Comparison of ENCODE assay signal across 34 cellular contexts in genomic region chr3:54157860-54158259, GRCh38. TPM values are rescaled to one million over a fixed set of nuclear protein-coding genes. Genes with fewer than 3 reads are reported as not detected.
"Had no signal": no experiment of that assay in that cellular context is flagged by ENCODE, and none has a peak within 500 bp of the region (broad histone marks: within the 10 kb centered on the region; RNA-seq: fewer than 3 reads in every experiment).

No MANE protein-coding gene starts in this region.

- H3K4me1 ChIP-seq: Peyer's patch, SJSA1 had no signal

- H3K27me3 ChIP-seq: MG63, Peyer's patch, SJSA1 had no signal

- H3K9ac ChIP-seq: SK-N-SH had no signal

- H3K27me3 Mint-ChIP-seq: activated CD4-positive, alpha-beta memory T cell treated with anti-CD3 and anti-CD28 coated beads, Interleukin-2, amount 10 ng/mL, durations not matched to agents 7 days and 5 days; activated CD8-positive, alpha-beta memory T cell treated with anti-CD3 and anti-CD28 coated beads, Interleukin-2, amount 10 ng/mL, durations not matched to agents 7 days and 5 days; activated naive CD4-positive, alpha-beta T cell treated with anti-CD3 and anti-CD28 coated beads, Interleukin-2, amount 10 ng/mL, durations not matched to agents 7 days and 5 days had no signal

- H3K9me3 ChIP-seq: MG63, Peyer's patch, SJSA1, SK-N-SH had no signal

- H3K4me3 Mint-ChIP-seq: activated CD4-positive, alpha-beta memory T cell treated with anti-CD3 and anti-CD28 coated beads, Interleukin-2, amount 10 ng/mL, durations not matched to agents 7 days and 5 days; activated CD8-positive, alpha-beta memory T cell treated with anti-CD3 and anti-CD28 coated beads, Interleukin-2, amount 10 ng/mL, durations not matched to agents 7 days and 5 days; activated naive CD4-positive, alpha-beta T cell treated with anti-CD3 and anti-CD28 coated beads, Interleukin-2, amount 10 ng/mL, durations not matched to agents 7 days and 5 days; activated naive CD8-positive, alpha-beta T cell; activated naive CD8-positive, alpha-beta T cell treated with anti-CD3 and anti-CD28 coated beads, Interleukin-2, amount 50 U/mL, for 24 hours; brain; T-helper 1 cell treated with Interleukin-12 subunit alpha and Interleukin-12 subunit beta and Interleukin-4 antibody, amounts not matched to agents 30 μg/mL and 1 μg/mL, for 36 hours; T-helper 2 cell treated with Interferon-gamma antibody and Interleukin-4, amounts not matched to agents 5 μg/mL and 100 μg/mL, for 36 hours had no signal

- H3K4me3 ChIP-seq: MG63, Peyer's patch, SJSA1 had no signal

- H3K27ac Mint-ChIP-seq: activated CD4-positive, alpha-beta memory T cell treated with anti-CD3 and anti-CD28 coated beads, Interleukin-2, amount 10 ng/mL, durations not matched to agents 7 days and 5 days; activated CD8-positive, alpha-beta memory T cell treated with anti-CD3 and anti-CD28 coated beads, Interleukin-2, amount 10 ng/mL, durations not matched to agents 7 days and 5 days; activated naive CD4-positive, alpha-beta T cell treated with anti-CD3 and anti-CD28 coated beads, Interleukin-2, amount 10 ng/mL, durations not matched to agents 7 days and 5 days; activated naive CD8-positive, alpha-beta T cell; activated naive CD8-positive, alpha-beta T cell treated with anti-CD3 and anti-CD28 coated beads, Interleukin-2, amount 50 U/mL, for 24 hours; T-helper 1 cell treated with Interleukin-12 subunit alpha and Interleukin-12 subunit beta and Interleukin-4 antibody, amounts not matched to agents 30 μg/mL and 1 μg/mL, for 36 hours; T-helper 2 cell treated with Interferon-gamma antibody and Interleukin-4, amounts not matched to agents 5 μg/mL and 100 μg/mL, for 36 hours had no signal

- DNase-seq: activated CD4-positive, alpha-beta memory T cell treated with anti-CD3 and anti-CD28 coated beads, Interleukin-2, amount 10 ng/mL, durations not matched to agents 7 days and 5 days; activated CD4-positive, alpha-beta T cell treated with anti-CD3 and anti-CD28 coated beads for 1 hour; activated CD4-positive, alpha-beta T cell treated with anti-CD3 and anti-CD28 coated beads for 48 hours; activated CD4-positive, CD25-positive, alpha-beta regulatory T cell; activated CD8-positive, alpha-beta memory T cell treated with anti-CD3 and anti-CD28 coated beads for 24 hours; activated CD8-positive, alpha-beta memory T cell treated with anti-CD3 and anti-CD28 coated beads, Interleukin-2, amount 10 ng/mL, durations not matched to agents 7 days and 5 days; activated CD8-positive, alpha-beta memory T cell treated with anti-CD3 and anti-CD28 coated beads, Interleukin-2, amount 50 U/mL, for 48 hours; activated effector memory CD4-positive, alpha-beta T cell treated with Interleukin-2 at 50 U/mL for 16 hours; activated naive CD4-positive, alpha-beta T cell treated with anti-CD3 and anti-CD28 coated beads, Interleukin-2, amount 10 ng/mL, durations not matched to agents 7 days and 5 days; activated naive CD8-positive, alpha-beta T cell treated with anti-CD3 and anti-CD28 coated beads, Interleukin-2, amount 50 U/mL, for 24 hours; activated T-cell treated with anti-CD3 and anti-CD28 coated beads, Interleukin-2, amount 50 U/mL, for 48 hours; central memory CD4-positive, alpha-beta T cell; Kasumi-1; KG1; MG63; NCI-H1048; NCI-H1105 treated with DMSO at 0.1 percent for 48 hours; NCI-H1436; NCI-H187 treated with DMSO at 0.1 percent for 48 hours; NCI-H2171 treated with DMSO at 0.1 percent for 48 hours; NCI-H510A; NCI-H82; NK-92 treated with Interleukin-12 subunit alpha and Interleukin-12 subunit beta, amount 100 ng/mL, for 24 hours; PC-3; Peyer's patch; RPMI8226; SHP77 treated with DMSO at 0.1 percent for 48 hours; SK-N-SH had no signal

- H3K27ac ChIP-seq: Peyer's patch, SJSA1 had no signal

- H3K4me1 Mint-ChIP-seq: activated CD4-positive, alpha-beta memory T cell treated with anti-CD3 and anti-CD28 coated beads, Interleukin-2, amount 10 ng/mL, durations not matched to agents 7 days and 5 days; activated CD8-positive, alpha-beta memory T cell treated with anti-CD3 and anti-CD28 coated beads, Interleukin-2, amount 10 ng/mL, durations not matched to agents 7 days and 5 days; activated naive CD4-positive, alpha-beta T cell treated with anti-CD3 and anti-CD28 coated beads, Interleukin-2, amount 10 ng/mL, durations not matched to agents 7 days and 5 days; activated naive CD8-positive, alpha-beta T cell treated with anti-CD3 and anti-CD28 coated beads, Interleukin-2, amount 50 U/mL, for 24 hours had no signal

- H3K36me3 ChIP-seq: MG63, Peyer's patch, SJSA1 had no signal

- H3K36me3 Mint-ChIP-seq: activated CD8-positive, alpha-beta memory T cell treated with anti-CD3 and anti-CD28 coated beads, Interleukin-2, amount 10 ng/mL, durations not matched to agents 7 days and 5 days; activated naive CD4-positive, alpha-beta T cell treated with anti-CD3 and anti-CD28 coated beads, Interleukin-2, amount 10 ng/mL, durations not matched to agents 7 days and 5 days; activated naive CD8-positive, alpha-beta T cell had no signal

- ATAC-seq: activated CD8-positive, alpha-beta memory T cell treated with anti-CD3 and anti-CD28 coated beads, Interleukin-2, amount 10 ng/mL, durations not matched to agents 7 days and 5 days; activated naive CD8-positive, alpha-beta T cell treated with anti-CD3 and anti-CD28 coated beads, Interleukin-2, amount 50 U/mL, for 24 hours; PC-3 had no signal

- H3K9me3 Mint-ChIP-seq: activated CD4-positive, alpha-beta memory T cell treated with anti-CD3 and anti-CD28 coated beads, Interleukin-2, amount 10 ng/mL, durations not matched to agents 7 days and 5 days; activated naive CD4-positive, alpha-beta T cell treated with anti-CD3 and anti-CD28 coated beads, Interleukin-2, amount 10 ng/mL, durations not matched to agents 7 days and 5 days; activated naive CD8-positive, alpha-beta T cell treated with anti-CD3 and anti-CD28 coated beads, Interleukin-2, amount 50 U/mL, for 24 hours; brain; T-helper 1 cell treated with Interleukin-12 subunit alpha and Interleukin-12 subunit beta and Interleukin-4 antibody, amounts not matched to agents 30 μg/mL and 1 μg/mL, for 36 hours; T-helper 2 cell treated with Interferon-gamma antibody and Interleukin-4, amounts not matched to agents 5 μg/mL and 100 μg/mL, for 36 hours had no signal

RNA-seq across cellular contexts. Expression of gene CACNA2D3, which starts 35.5 kb away (rescaled TPM):
- total RNA-seq: activated CD4-positive, alpha-beta memory T cell treated with anti-CD3 and anti-CD28 coated beads, Interleukin-2, amount 10 ng/mL, durations not matched to agents 7 days and 5 days; activated CD8-positive, alpha-beta memory T cell treated with anti-CD3 and anti-CD28 coated beads, Interleukin-2, amount 10 ng/mL, durations not matched to agents 7 days and 5 days; bronchial epithelial cell; PC-3; SJSA1 had no signal
